Comparison of ENCODE assay signal across 35 cellular contexts in genomic region chr2:208915401-208915800, GRCh38.
DNase-seq lines count a peak whose midpoint lies in the region; ATAC-seq, FAIRE-seq and TF ChIP-seq lines count a peak whose summit lies in the region.
"Had no signal": no experiment of that assay in that cellular context is flagged by ENCODE, and none has a peak within 500 bp of the region (broad histone marks: within the 10 kb centered on the region; RNA-seq: fewer than 3 reads in every experiment).

No MANE protein-coding gene starts in this region.

- POLR2A ChIA-PET in HepG2 (lab: Yijun Ruan, JAX) = no interaction called here

- H3K36me3 Mint-ChIP-seq in T-helper 2 cell treated with Interferon-gamma antibody and Interleukin-4, amounts not matched to agents 5 μg/mL and 100 μg/mL, for 36 hours (ENCODE audit: low read depth) = no peaks in the 10 kb centered on the region
- H3K36me3 Mint-ChIP-seq: CD14-positive monocyte; CD4-positive, alpha-beta memory T cell; CD4-positive, CD25-positive, alpha-beta regulatory T cell; CD8-positive, alpha-beta memory T cell; CD8-positive, alpha-beta T cell had no signal

- H2AFZ ChIP-seq in HepG2 (ENCODE audit: low read length) = no peak overlapping the region
- no peak overlapping the region for H2AFZ ChIP-seq in trophoblast cell (ENCODE audit: insufficient read depth, low read length, poor library complexity)

- H3K79me1 ChIP-seq in trophoblast cell (ENCODE audit: low read length) = no peaks in the 10 kb centered on the region

- no peak for TF ChIP-seq POLR2A in HepG2 (IDR thresholded peaks at IDR 0.05; ENCODE audit: insufficient read depth in 1 of 2, low read depth in 2 of 2, low read length in 2 of 2)
- no peak for TF ChIP-seq POLR2A in right lobe of liver (IDR thresholded peaks at IDR 0.05)

- no peaks in the 10 kb centered on the region for H3K9me3 Mint-ChIP-seq in T-helper 2 cell treated with Interferon-gamma antibody and Interleukin-4, amounts not matched to agents 5 μg/mL and 100 μg/mL, for 36 hours

- H3K4me3 Mint-ChIP-seq in T-helper 2 cell treated with Interferon-gamma antibody and Interleukin-4, amounts not matched to agents 5 μg/mL and 100 μg/mL, for 36 hours = no peak overlapping the region
- H3K4me3 Mint-ChIP-seq: B cell; CD14-positive monocyte; CD4-positive, alpha-beta memory T cell; CD4-positive, alpha-beta T cell; CD4-positive, CD25-positive, alpha-beta regulatory T cell; CD8-positive, alpha-beta memory T cell; CD8-positive, alpha-beta T cell had no signal

- TF ChIP-seq RAD21 in HepG2 (CRISPR knock-in tag; IDR thresholded peaks at IDR 0.05) = no peak

- no peak overlapping the region for H4K91ac ChIP-seq in trophoblast cell (ENCODE audit: low read depth, low read length)

- no peaks in the 10 kb centered on the region for H4K20me1 ChIP-seq in HepG2 (ENCODE audit: insufficient read depth, low read length)
- H4K20me1 ChIP-seq: BLaER1; BLaER1 treated with 17β-estradiol and CSF1 and Interleukin-3, amounts not matched to agents 10 nM and 100 nM had no signal

- no peak overlapping the region for H3K9ac ChIP-seq in HepG2 (ENCODE audit: insufficient read depth, low read depth, low read length)
- no peak overlapping the region for H3K9ac ChIP-seq in trophoblast cell (ENCODE audit: low read length)
- H3K9ac ChIP-seq: BLaER1; BLaER1 treated with 17β-estradiol and CSF1 and Interleukin-3, amounts not matched to agents 10 nM and 100 nM had no signal

- H2BK120ac ChIP-seq in trophoblast cell (ENCODE audit: insufficient read depth, low read length, poor library complexity) = no peak overlapping the region

- CTCF ChIA-PET in HepG2 (lab: Yijun Ruan, JAX; ENCODE audit: low intra/inter-chr PET ratio, low total read pairs) = no interaction called here

- H3K27me3 ChIP-seq in HepG2 (ENCODE audit: control insufficient read depth in 1 of 2, insufficient read depth in 2 of 2, low read length in 2 of 2) (no peaks in the 10 kb centered on the region), right lobe of liver (no peaks in the 10 kb centered on the region), SJCRH30 (no peaks in the 10 kb centered on the region), trophoblast cell (ENCODE audit: insufficient read depth, low read length) (no peaks in the 10 kb centered on the region)
- H3K27me3 ChIP-seq: BE2C; BLaER1; BLaER1 treated with 17β-estradiol and CSF1 and Interleukin-3, amounts not matched to agents 10 nM and 100 nM had no signal

- no peaks in the 10 kb centered on the region for H3K27me3 Mint-ChIP-seq in T-helper 2 cell treated with Interferon-gamma antibody and Interleukin-4, amounts not matched to agents 5 μg/mL and 100 μg/mL, for 36 hours (ENCODE audit: low read depth)
- H3K27me3 Mint-ChIP-seq: B cell; CD4-positive, alpha-beta memory T cell; CD4-positive, alpha-beta T cell; CD4-positive, CD25-positive, alpha-beta regulatory T cell; CD8-positive, alpha-beta memory T cell had no signal

- DNase-seq in HepG2 (ENCODE audit: low spot score) = no peak
- no peak for DNase-seq in right lobe of liver
- DNase-seq in SJCRH30 = no peak
- DNase-seq in trophoblast cell = peak; percentile 79 to 93
- no peak for DNase-seq in stimulated activated CD4-positive, alpha-beta T cell treated with anti-CD3 and anti-CD28 coated beads, Interleukin-15, amount 100 ng/mL, for 24 hours
- no peak for DNase-seq in T-helper 2 cell treated with Interferon-gamma antibody and Interleukin-4, amounts not matched to agents 5 μg/mL and 100 μg/mL, for 36 hours (ENCODE audit: low spot score)
- DNase-seq: 8988T; ACHN; AML-193; BE2C; C1 segment of cervical spinal cord; Caco-2; Calu3; CD4-positive, alpha-beta memory T cell; CD4-positive, alpha-beta T cell; CD4-positive, CD25-positive, alpha-beta regulatory T cell; CD8-positive, alpha-beta memory T cell; CD8-positive, alpha-beta T cell; COR-L47; DMS 273 treated with DMSO at 0.1 percent for 48 hours; DMS153; DMS53; DMS79; DMS79 treated with DMSO at 0.1 percent for 48 hours; DND-41; EL had no signal

- H3K23ac ChIP-seq in trophoblast cell (ENCODE audit: low read length) = no peak overlapping the region

- H3K79me2 ChIP-seq in HepG2 (ENCODE audit: insufficient read depth, low read length) = no peaks in the 10 kb centered on the region
- no peaks in the 10 kb centered on the region for H3K79me2 ChIP-seq in trophoblast cell (ENCODE audit: control insufficient read depth, insufficient read depth, low read length, poor library complexity)

- TF ChIP-seq EP300 in HepG2 (IDR thresholded peaks at IDR 0.05; ENCODE audit: low read depth in 2 of 2, low read length in 2 of 2) (no peak), HepG2 (CRISPR knock-in tag; IDR thresholded peaks at IDR 0.05; ENCODE audit: borderline replicate concordance) (no peak)

- H3K36me3 ChIP-seq in HepG2 (replicated peaks in 1 of 2; ENCODE audit: control insufficient read depth in 1 of 2, insufficient read depth in 2 of 2, low read length in 2 of 2) = no peaks in the 10 kb centered on the region
- H3K36me3 ChIP-seq in right lobe of liver = no peaks in the 10 kb centered on the region
- no peaks in the 10 kb centered on the region for H3K36me3 ChIP-seq in SJCRH30
- H3K36me3 ChIP-seq in trophoblast cell (ENCODE audit: control insufficient read depth in 1 of 2, insufficient read depth in 2 of 2, low read length in 2 of 2) = no peaks in the 10 kb centered on the region
- H3K36me3 ChIP-seq: BE2C; BLaER1; BLaER1 treated with 17β-estradiol and CSF1 and Interleukin-3, amounts not matched to agents 10 nM and 100 nM had no signal

- TF ChIP-seq CTCF in HepG2 (CRISPR knock-in tag; IDR thresholded peaks at IDR 0.05) (no peak), right lobe of liver (IDR thresholded peaks at IDR 0.05) (no peak)

- no peak overlapping the region for H2BK5ac ChIP-seq in trophoblast cell (ENCODE audit: low read depth, low read length, poor library complexity)

- in situ Hi-C loops in HepG2 (cut with HindIII; ENCODE audit: extremely low pct_ligation_motif_present, low pct_unique_long_range_greater_than_20kb) = no loop called here

- H3K14ac ChIP-seq in trophoblast cell (ENCODE audit: low read length) = no peak overlapping the region

- intact Hi-C loops in HepG2 (cut with micrococcal nuclease; ENCODE audit: unreplicated experiment) (no loop called here), right lobe of liver (cut with DNase I) (no loop called here)

- H4K8ac ChIP-seq in trophoblast cell (ENCODE audit: low read depth, low read length) = no peak overlapping the region

- H3K9me3 ChIP-seq in HepG2 (ENCODE audit: low read length) (no peaks in the 10 kb centered on the region), right lobe of liver (no peaks in the 10 kb centered on the region), SJCRH30 (replicated peaks) (no peaks in the 10 kb centered on the region; the same call in 1 of the 2 replicates), trophoblast cell (ENCODE audit: insufficient read depth, low read depth, low read length) (no peaks in the 10 kb centered on the region)
- H3K9me3 ChIP-seq: A549; BE2C; BLaER1; BLaER1 treated with 17β-estradiol and CSF1 and Interleukin-3, amounts not matched to agents 10 nM and 100 nM; Caco-2 had no signal

- ATAC-seq in HepG2 (no peak), right lobe of liver (no peak)
- ATAC-seq: A549; CD8-positive, alpha-beta T cell had no signal

- H3K18ac ChIP-seq in trophoblast cell (ENCODE audit: low read length) = no peak overlapping the region

- no TSS peak for BruUV-seq in HepG2 (replicated peaks; lab: Mats Ljungman, UMichigan)

- no peak overlapping the region for H3K27ac ChIP-seq in HepG2 (ENCODE audit: extremely low read length, insufficient read depth, low read length)
- no peak overlapping the region for H3K27ac ChIP-seq in right lobe of liver
- H3K27ac ChIP-seq in SJCRH30 = peak overlapping the region; percentile 59; the same call in 1 of the 2 replicates
- no peak overlapping the region for H3K27ac ChIP-seq in trophoblast cell (ENCODE audit: low read depth, low read length)
- H3K27ac ChIP-seq: 22Rv1; A549; BLaER1; BLaER1 treated with 17β-estradiol and CSF1 and Interleukin-3, amounts not matched to agents 10 nM and 100 nM; C4-2B had no signal

- H3K4me3 ChIP-seq in HepG2 (replicated peaks in 1 of 3; ENCODE audit: insufficient read depth in 1 of 3, low read depth in 2 of 3, low read length in 3 of 3) (no peak overlapping the region), right lobe of liver (no peak overlapping the region), SJCRH30 (no peak overlapping the region), trophoblast cell (ENCODE audit: low read depth, low read length) (no peak overlapping the region)
- H3K4me3 ChIP-seq: A549; BLaER1; BLaER1 treated with 17β-estradiol and CSF1 and Interleukin-3, amounts not matched to agents 10 nM and 100 nM had no signal

- H3K27ac Mint-ChIP-seq in T-helper 2 cell treated with Interferon-gamma antibody and Interleukin-4, amounts not matched to agents 5 μg/mL and 100 μg/mL, for 36 hours = no peak overlapping the region
- H3K27ac Mint-ChIP-seq: B cell; CD14-positive monocyte; CD4-positive, alpha-beta memory T cell; CD4-positive, alpha-beta T cell; CD4-positive, CD25-positive, alpha-beta regulatory T cell; CD8-positive, alpha-beta memory T cell; CD8-positive, alpha-beta T cell had no signal

- 2% methylated on average over 4 of the region's 4 CpGs for WGBS in HepG2 (ENCODE audit: low lambda C conversion rate)
- WGBS in right lobe of liver (ENCODE audit: insufficient coverage, low coverage, low lambda C conversion rate, missing lambda C conversion rate) = 53% methylated on average over 2 of the region's 4 CpGs
- WGBS in trophoblast cell (ENCODE audit: extremely low coverage, insufficient coverage, insufficient read length) = no CpG with 5 or more reads among the region's 4 CpGs

- H3K4me2 ChIP-seq in HepG2 (ENCODE audit: low read depth, low read length) (no peak overlapping the region), trophoblast cell (ENCODE audit: low read length) (no peak overlapping the region)
- H3K4me2 ChIP-seq: A549; BLaER1; BLaER1 treated with 17β-estradiol and CSF1 and Interleukin-3, amounts not matched to agents 10 nM and 100 nM had no signal

- H3K4ac ChIP-seq in trophoblast cell (ENCODE audit: low read depth, low read length) = no peak overlapping the region

- no peak for FAIRE-seq in HepG2 (lab: Jason Lieb, UNC)
- FAIRE-seq: A204.1, A549, D721Med had no signal

- no peak overlapping the region for H4K12ac ChIP-seq in trophoblast cell (ENCODE audit: low read depth, low read length)

- no peaks in the 10 kb centered on the region for H3K4me1 Mint-ChIP-seq in T-helper 2 cell treated with Interferon-gamma antibody and Interleukin-4, amounts not matched to agents 5 μg/mL and 100 μg/mL, for 36 hours (ENCODE audit: low read depth)
- H3K4me1 Mint-ChIP-seq: B cell; CD14-positive monocyte; CD4-positive, alpha-beta memory T cell; CD4-positive, CD25-positive, alpha-beta regulatory T cell; CD8-positive, alpha-beta memory T cell had no signal

- no peak overlapping the region for H2BK12ac ChIP-seq in trophoblast cell (ENCODE audit: low read length)

- no peak overlapping the region for H2AK5ac ChIP-seq in trophoblast cell (ENCODE audit: low read length)

- no peaks in the 10 kb centered on the region for H3K4me1 ChIP-seq in HepG2 (ENCODE audit: insufficient read depth, low read length)
- no peaks in the 10 kb centered on the region for H3K4me1 ChIP-seq in right lobe of liver
- peaks cover 26% of the 10 kb centered on the region for H3K4me1 ChIP-seq in SJCRH30
- H3K4me1 ChIP-seq in trophoblast cell (ENCODE audit: control insufficient read depth in 1 of 2, insufficient read depth in 2 of 2, low read length in 2 of 2) = no peaks in the 10 kb centered on the region
- H3K4me1 ChIP-seq: A549; BE2C; BLaER1; BLaER1 treated with 17β-estradiol and CSF1 and Interleukin-3, amounts not matched to agents 10 nM and 100 nM; Caco-2 had no signal

Comparison
In these comparisons a context has a peak if more than half of its experiments do, and no peak if none do; other contexts are left out.
1. DNase-seq: peak in trophoblast cell (2 of 2); none in HepG2 (single experiment), right lobe of liver (0 of 3), SJCRH30 (0 of 2), stimulated activated CD4-positive, alpha-beta T cell treated with anti-CD3 and anti-CD28 coated beads, Interleukin-15, amount 100 ng/mL, for 24 hours (single experiment) and T-helper 2 cell treated with Interferon-gamma antibody and Interleukin-4, amounts not matched to agents 5 μg/mL and 100 μg/mL, for 36 hours (single experiment).